14 cellular contexts compared by ENCODE assay signal in the genomic region with DNA sequence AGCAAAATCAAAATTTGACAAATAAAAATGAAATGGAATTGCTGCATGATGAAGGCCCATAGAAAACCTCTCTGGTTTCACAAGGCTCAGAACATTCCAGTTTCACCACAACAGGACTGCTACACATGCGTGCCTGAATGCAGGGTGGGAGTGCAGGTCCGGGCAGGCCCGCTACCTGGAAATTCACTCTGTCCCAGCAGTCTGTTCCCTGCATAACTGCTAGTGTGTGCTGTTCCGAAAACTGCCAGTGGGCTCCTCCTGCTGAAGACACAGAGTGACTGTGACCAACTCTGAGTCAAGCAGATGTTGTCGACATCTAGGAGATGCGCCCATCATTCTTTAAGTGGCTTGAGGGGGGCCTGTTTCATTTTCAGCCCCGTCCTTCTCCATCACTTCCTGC.
"Had no signal": no experiment of that assay in that cellular context is flagged by ENCODE, and none has a peak within 500 bp of the region (broad histone marks: within the 10 kb centered on the region; RNA-seq: fewer than 3 reads in every experiment).

No MANE protein-coding gene starts in this region.

- H3K27me3 ChIP-seq: gastrocnemius medialis, neutrophil, right atrium auricular region, transverse colon had no signal

- H3K27ac ChIP-seq: gastrocnemius medialis, neutrophil, right atrium auricular region, transverse colon had no signal

- H3K4me1 Mint-ChIP-seq: activated CD8-positive, alpha-beta memory T cell treated with anti-CD3 and anti-CD28 coated beads, Interleukin-2, amount 10 ng/mL, durations not matched to agents 7 days and 5 days; activated naive CD8-positive, alpha-beta T cell treated with anti-CD3 and anti-CD28 coated beads, Interleukin-2, amount 10 ng/mL, durations not matched to agents 7 days and 5 days; stimulated activated memory B cell treated with anti-CD40 and anti-IgM and Interleukin-4, amounts not matched to agents 10 μg/mL and 1 μg/mL and 100 μg/mL, for 72 hours had no signal

- H3K27ac Mint-ChIP-seq: activated CD8-positive, alpha-beta memory T cell treated with anti-CD3 and anti-CD28 coated beads, Interleukin-2, amount 10 ng/mL, durations not matched to agents 7 days and 5 days; activated naive CD8-positive, alpha-beta T cell treated with anti-CD3 and anti-CD28 coated beads, Interleukin-2, amount 10 ng/mL, durations not matched to agents 7 days and 5 days; stimulated activated memory B cell treated with anti-CD40 and anti-IgM and Interleukin-4, amounts not matched to agents 10 μg/mL and 1 μg/mL and 100 μg/mL, for 72 hours had no signal

- H3K36me3 Mint-ChIP-seq: activated CD8-positive, alpha-beta memory T cell treated with anti-CD3 and anti-CD28 coated beads, Interleukin-2, amount 10 ng/mL, durations not matched to agents 7 days and 5 days; activated naive CD8-positive, alpha-beta T cell treated with anti-CD3 and anti-CD28 coated beads, Interleukin-2, amount 10 ng/mL, durations not matched to agents 7 days and 5 days; stimulated activated memory B cell treated with anti-CD40 and anti-IgM and Interleukin-4, amounts not matched to agents 10 μg/mL and 1 μg/mL and 100 μg/mL, for 72 hours had no signal

- H3K4me3 Mint-ChIP-seq: activated CD8-positive, alpha-beta memory T cell treated with anti-CD3 and anti-CD28 coated beads, Interleukin-2, amount 10 ng/mL, durations not matched to agents 7 days and 5 days; activated naive CD8-positive, alpha-beta T cell treated with anti-CD3 and anti-CD28 coated beads, Interleukin-2, amount 10 ng/mL, durations not matched to agents 7 days and 5 days; stimulated activated memory B cell treated with anti-CD40 and anti-IgM and Interleukin-4, amounts not matched to agents 10 μg/mL and 1 μg/mL and 100 μg/mL, for 72 hours had no signal

- H3K4me3 ChIP-seq: gastrocnemius medialis, right atrium auricular region, transverse colon had no signal

- H3K9me3 Mint-ChIP-seq: activated naive CD8-positive, alpha-beta T cell treated with anti-CD3 and anti-CD28 coated beads, Interleukin-2, amount 10 ng/mL, durations not matched to agents 7 days and 5 days; stimulated activated memory B cell treated with anti-CD40 and anti-IgM and Interleukin-4, amounts not matched to agents 10 μg/mL and 1 μg/mL and 100 μg/mL, for 72 hours had no signal

- H3K36me3 ChIP-seq: gastrocnemius medialis, neutrophil, right atrium auricular region, transverse colon had no signal

- DNase-seq: activated CD4-positive, alpha-beta T cell treated with anti-CD3 and anti-CD28 coated beads for 1 hour; activated CD4-positive, alpha-beta T cell treated with anti-CD3 and anti-CD28 coated beads, Interleukin-2, amount 50 U/mL, for 48 hours; activated CD8-positive, alpha-beta memory T cell treated with anti-CD3 and anti-CD28 coated beads, Interleukin-2, amount 10 ng/mL, durations not matched to agents 7 days and 5 days; activated gamma-delta T cell; activated naive CD8-positive, alpha-beta T cell treated with anti-CD3 and anti-CD28 coated beads, Interleukin-2, amount 10 ng/mL, durations not matched to agents 7 days and 5 days; activated T-cell treated with anti-CD3 and anti-CD28 coated beads, Interleukin-2, amount 50 U/mL, for 48 hours; aorta; gastrocnemius medialis; small intestine; T-helper 2 cell; transverse colon had no signal

- H3K9me3 ChIP-seq: gastrocnemius medialis, neutrophil, right atrium auricular region, transverse colon had no signal

- H3K27me3 Mint-ChIP-seq: activated naive CD8-positive, alpha-beta T cell treated with anti-CD3 and anti-CD28 coated beads, Interleukin-2, amount 10 ng/mL, durations not matched to agents 7 days and 5 days; stimulated activated memory B cell treated with anti-CD40 and anti-IgM and Interleukin-4, amounts not matched to agents 10 μg/mL and 1 μg/mL and 100 μg/mL, for 72 hours had no signal

- ATAC-seq: activated CD8-positive, alpha-beta memory T cell treated with anti-CD3 and anti-CD28 coated beads, Interleukin-2, amount 10 ng/mL, durations not matched to agents 7 days and 5 days; gastrocnemius medialis; stimulated activated memory B cell treated with anti-CD40 and anti-IgM and Interleukin-4, amounts not matched to agents 10 μg/mL and 1 μg/mL and 100 μg/mL, for 72 hours had no signal

- H3K4me1 ChIP-seq: gastrocnemius medialis, right atrium auricular region, transverse colon had no signal
